25 cellular contexts compared by ENCODE assay signal in the genomic region with DNA sequence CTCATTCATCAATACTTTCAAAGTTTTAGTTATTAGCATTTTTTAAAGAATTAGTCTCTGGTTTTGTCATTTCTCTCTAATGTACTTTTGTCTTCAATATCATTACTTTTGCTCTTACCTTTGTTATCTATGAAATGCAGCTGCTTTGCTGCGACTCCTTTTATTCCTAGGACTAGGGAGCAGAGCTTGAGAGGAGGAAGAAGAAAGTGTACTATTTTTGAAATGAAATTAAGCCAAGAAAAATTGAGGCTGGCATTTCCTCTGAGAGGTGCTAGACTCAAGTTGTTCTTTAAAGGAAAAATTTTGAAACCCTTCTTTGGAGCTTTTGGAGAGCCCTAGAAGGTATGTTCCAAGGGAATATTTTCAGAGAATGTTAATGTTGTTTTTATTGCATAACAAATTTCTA. TPM values are rescaled to one million over a fixed set of nuclear protein-coding genes. Genes with fewer than 3 reads are reported as not detected.
DNase-seq lines count a peak whose midpoint lies in the region; ATAC-seq, FAIRE-seq and TF ChIP-seq lines count a peak whose summit lies in the region.
"Had no signal": no experiment of that assay in that cellular context is flagged by ENCODE, and none has a peak within 500 bp of the region (broad histone marks: within the 10 kb centered on the region; RNA-seq: fewer than 3 reads in every experiment).

No MANE protein-coding gene starts in this region.

- no peaks in the 10 kb centered on the region for H3K27me3 ChIP-seq in K562 (ENCODE audit: control insufficient read depth in 2 of 2, insufficient read depth in 2 of 2, low read length in 2 of 2)
- H3K27me3 ChIP-seq in left lung, result no peaks in the 10 kb centered on the region
- H3K27me3 ChIP-seq in thoracic aorta (replicated peaks; ENCODE audit: insufficient read depth), result no peaks in the 10 kb centered on the region
- H3K27me3 ChIP-seq: BLaER1, Peyer's patch had no signal

- no peak overlapping the region for H3K27ac ChIP-seq in K562 (ENCODE audit: extremely low read depth, low read depth, low read length)
- no peak overlapping the region for H3K27ac ChIP-seq in left lung
- peak overlapping the region; percentile 87 to 90 for H3K27ac ChIP-seq in thoracic aorta
- H3K27ac ChIP-seq: BLaER1, Peyer's patch had no signal

- H3K4me1 ChIP-seq in K562 (replicated peaks in 1 of 2; ENCODE audit: control insufficient read depth in 2 of 2, insufficient read depth in 2 of 2, low read length in 2 of 2), result peaks cover 0 to 2% of the 10 kb centered on the region in 2 experiments; a peak in 1 of 5 replicates
- H3K4me1 ChIP-seq in left lung, result no peaks in the 10 kb centered on the region
- peaks cover 32 to 62% of the 10 kb centered on the region in 2 donors for H3K4me1 ChIP-seq in thoracic aorta (ENCODE audit: control insufficient read depth in 1 of 2, low read depth in 2 of 2)
- H3K4me1 ChIP-seq: BLaER1, Peyer's patch had no signal

- H3K9ac ChIP-seq in K562 (ENCODE audit: insufficient read depth in 1 of 2, low read depth in 2 of 2, low read length in 2 of 2), result no peak overlapping the region
- H3K9ac ChIP-seq: BLaER1 had no signal

- TF ChIP-seq POLR2A in K562 (conservative IDR thresholded peaks at IDR 0.05), result no peak

- DNase-seq in OCI-M1 (lab: John Stamatoyannopoulos, UW), result peak; percentile 78
- peak in 3 of 4 experiments; percentile 34 to 65 (median 47) for DNase-seq in K562 (ENCODE audit: extremely low read depth in 1 of 4, low spot score in 3 of 4)
- DNase-seq in left lung, result no peak
- DNase-seq in thoracic aorta (ENCODE audit: low spot score), result no peak
- DNase-seq in nucleus accumbens (lab: John Stamatoyannopoulos, UW), result no peak
- DNase-seq in NCI-H345 (lab: John Stamatoyannopoulos, UW), result no peak
- DNase-seq: CD4-positive, CD25-positive, alpha-beta regulatory T cell; DMS153; DND-41; HCEC 1CT; Kasumi-1; MV-4-11; NCI-H1105 treated with DMSO at 0.1 percent for 48 hours; NCI-H2029; NCI-H2227 treated with DMSO at 0.1 percent for 48 hours; NCI-H510A; NCI-H69; Peyer's patch; SHP77 treated with DMSO at 0.1 percent for 48 hours had no signal

- CTCF ChIA-PET in K562 (lab: Yijun Ruan, JAX; ENCODE audit: low intra/inter-chr PET ratio), result no interaction called here

- intact Hi-C loops in K562 (cut with micrococcal nuclease) (no loop called here), left lung (cut with DNase I) (no loop called here)

- H4K20me1 ChIP-seq in K562 (replicated peaks; ENCODE audit: control insufficient read depth, insufficient read depth, low read length), result no peaks in the 10 kb centered on the region
- H4K20me1 ChIP-seq: BLaER1 had no signal

- no peaks in the 10 kb centered on the region for H3K9me1 ChIP-seq in K562 (ENCODE audit: control insufficient read depth, insufficient read depth, low read length)

- no peak overlapping the region for H3K4me2 ChIP-seq in K562 (ENCODE audit: insufficient read depth, low read length)
- H3K4me2 ChIP-seq: BLaER1 had no signal

- FAIRE-seq in K562 (lab: Jason Lieb, UNC), result peak; percentile 26
- FAIRE-seq: GM19239, H1 had no signal

- H3K36me3 ChIP-seq in K562 (ENCODE audit: control insufficient read depth, insufficient read depth, low read length) (no peaks in the 10 kb centered on the region), left lung (no peaks in the 10 kb centered on the region), thoracic aorta (no peaks in the 10 kb centered on the region)
- H3K36me3 ChIP-seq: BLaER1, Peyer's patch had no signal

- peak; percentile 22; the same call in 1 of the 2 replicates for TF ChIP-seq EP300 in K562 (IDR thresholded peaks at IDR 0.05; ENCODE audit: low read length)

- TF ChIP-seq CTCF in K562 (IDR thresholded peaks at IDR 0.05 in 2 of 3, conservative IDR thresholded peaks at IDR 0.05 in 1 of 3; ENCODE audit: insufficient read depth in 2 of 3, low read depth in 1 of 3, low read length in 3 of 3) (no peak; a peak in 1 of 6 replicates), left lung (IDR thresholded peaks at IDR 0.05) (no peak), thoracic aorta (IDR thresholded peaks at IDR 0.05) (no peak)

- peak; percentile 75 for ATAC-seq in K562
- ATAC-seq in left lung, result peak; percentile 83
- ATAC-seq in thoracic aorta (ENCODE audit: insufficient number of reproducible peaks, low FRiP score, low read depth), result peak; percentile 66
- no peak for ATAC-seq in HG03159 (IDR thresholded peaks at IDR 0.05; ENCODE audit: unreplicated experiment)
- no peak for ATAC-seq in esophagus mucosa

- POLR2A ChIA-PET in K562 (lab: Yijun Ruan, JAX), result no interaction called here

- H3K79me2 ChIP-seq in K562 (ENCODE audit: control insufficient read depth, insufficient read depth, low read length), result no peaks in the 10 kb centered on the region

- TF ChIP-seq RAD21 in K562 (CRISPR knock-in tag; conservative IDR thresholded peaks at IDR 0.05 in 1 of 2, IDR thresholded peaks at IDR 0.05 in 1 of 2), result no peak

- 0% methylated on average over 1 of the region's 1 CpG for WGBS in K562 (ENCODE audit: insufficient coverage, low coverage, missing lambda C conversion rate)

- peaks cover 9% of the 10 kb centered on the region for H3K9me3 ChIP-seq in K562 (replicated peaks; ENCODE audit: control insufficient read depth, insufficient read depth, low read depth, low read length)
- no peaks in the 10 kb centered on the region for H3K9me3 ChIP-seq in left lung
- no peaks in the 10 kb centered on the region for H3K9me3 ChIP-seq in thoracic aorta
- H3K9me3 ChIP-seq: BLaER1, Peyer's patch had no signal

- peak overlapping the region; percentile 24; the same call in 1 of the 2 replicates for H2AFZ ChIP-seq in K562 (ENCODE audit: low read depth, low read length)

- no TSS peak for BruUV-seq in K562 (replicated peaks; lab: Mats Ljungman, UMichigan)

- in situ Hi-C loops in K562 (cut with MboI), result no loop called here

- H3K4me3 ChIP-seq in K562 (no peak overlapping the region), left lung (no peak overlapping the region), thoracic aorta (peak overlapping the region; percentile 36)
- H3K4me3 ChIP-seq: BLaER1, Peyer's patch had no signal

TF ChIP-seq in K562, 482 proteins besides CTCF, POLR2A, EP300 and RAD21 (continues in another document):
- TF ChIP-seq SMARCA4 (IDR thresholded peaks at IDR 0.05) (peak; percentile 71), FOXM1 (IDR thresholded peaks at IDR 0.05; ENCODE audit: low read depth) (peak; percentile 35; the same call in 1 of the 2 replicates), FOXM1 (CRISPR knock-in tag; IDR thresholded peaks at IDR 0.05; ENCODE audit: low read depth) (no peak), TEAD4 (IDR thresholded peaks at IDR 0.05; ENCODE audit: low read length) (peak; percentile 65), TEAD4 (CRISPR knock-in tag; IDR thresholded peaks at IDR 0.05; ENCODE audit: borderline replicate concordance) (no peak), CCNT2 (IDR thresholded peaks at IDR 0.05; ENCODE audit: borderline replicate concordance, extremely low read depth, insufficient read length, low read depth, low read length) (peak; percentile 13), NBN (IDR thresholded peaks at IDR 0.05; ENCODE audit: low read depth) (0 out of 2 replicates have a peak, but pooled peaks have one; percentile 54), ZNF444 (CRISPR knock-in tag; IDR thresholded peaks at IDR 0.05) (no peak), STAG1 (CRISPR knock-in tag; IDR thresholded peaks at IDR 0.05; ENCODE audit: borderline replicate concordance) (no peak), TRIM28 (IDR thresholded peaks at IDR 0.05) (0 out of 2 replicates have a peak, but pooled peaks have one; percentile 49), SMARCE1 (IDR thresholded peaks at IDR 0.05) (peak; percentile 46), PML (IDR thresholded peaks at IDR 0.05; ENCODE audit: low read length) (no peak)
- TF ChIP-seq, protein P1, sequence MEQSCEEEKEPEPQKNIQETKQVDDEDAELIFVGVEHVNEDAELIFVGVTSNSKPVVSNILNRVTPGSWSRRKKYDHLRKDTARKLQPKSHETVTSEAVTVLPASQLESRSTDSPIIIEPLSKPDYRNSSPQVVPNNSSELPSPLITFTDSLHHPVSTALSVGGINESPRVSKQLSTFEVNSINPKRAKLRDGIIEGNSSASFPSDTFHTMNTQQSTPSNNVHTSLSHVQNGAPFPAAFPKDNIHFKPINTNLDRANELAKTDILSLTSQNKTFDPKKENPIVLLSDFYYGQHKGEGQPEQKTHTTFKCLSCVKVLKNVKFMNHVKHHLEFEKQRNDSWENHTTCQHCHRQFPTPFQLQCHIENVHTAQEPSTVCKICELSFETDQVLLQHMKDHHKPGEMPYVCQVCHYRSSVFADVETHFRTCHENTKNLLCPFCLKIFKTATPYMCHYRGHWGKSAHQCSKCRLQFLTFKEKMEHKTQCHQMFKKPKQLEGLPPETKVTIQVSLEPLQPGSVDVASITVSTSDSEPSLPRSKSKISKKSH (CRISPR knock-in tag; IDR thresholded peaks at IDR 0.05), result no peak

RNA-seq across cellular contexts. Expression of a gene that starts 48.3 kb away (rescaled TPM):
- 18.1 and 18.7 TPM in 2 replicates for total RNA-seq in K562 (2011; cell fraction: chromatin; rRNA removed; ENCODE audit: low replicate concordance)
- 15.3 and 20.5 TPM in 2 replicates for total RNA-seq in K562 (2011; cell fraction: nucleolus; rRNA removed)
- 27.9 and 37.3 TPM in 2 replicates for total RNA-seq in K562 (2011; cell fraction: nucleoplasm; rRNA removed)
- total RNA-seq in K562 (2014; rRNA removed), result 7.8 and 8.6 TPM in 2 replicates
- 12.0 and 15.3 TPM in 2 replicates for total RNA-seq in K562 (2014; rRNA removed; fragmentation: Illumina TruSeq; extraction: Trizol)
- 11.8 and 12.6 TPM in 2 replicates for total RNA-seq in K562 (2015; rRNA removed; fragmentation: Illumina TruSeq; extraction: Trizol)
- total RNA-seq in K562 (2021), result 7.4 and 8.7 TPM in 2 replicates
- polyA plus RNA-seq in K562 (2011; rRNA removed), result 30.7 and 38.9 TPM in 2 replicates
- polyA plus RNA-seq in K562 (2011; cell fraction: cytosol; rRNA removed), result 16.6 and 27.0 TPM in 2 replicates
- 8.4 and 14.0 TPM in 2 replicates for polyA plus RNA-seq in K562 (2011; cell fraction: nucleus; rRNA removed)
- 7.1 and 10.8 TPM in 2 replicates for polyA plus RNA-seq in K562 (2012)
- 10.9 and 12.1 TPM in 2 replicates for polyA plus RNA-seq in K562 (2014; fragmentation: Illumina TruSeq; extraction: Trizol)
- 1 to 10 TPM; 5.9 to 6.8 TPM for polyA plus RNA-seq in K562 (2014; fragmentation: Nextera tagmentation; extraction: Ambion mirVana)
- polyA plus RNA-seq in K562 (2014; rRNA removed), result 8.0 and 9.3 TPM in 2 replicates
- polyA minus RNA-seq in K562 (2011; rRNA and poly(A)+ RNA removed), result 26.8 and 27.7 TPM in 2 replicates
- polyA minus RNA-seq in K562 (2011; cell fraction: cytosol; rRNA and poly(A)+ RNA removed), result 5.2 and 13.0 TPM in 2 replicates
- 4.0 and 5.1 TPM in 2 replicates for polyA minus RNA-seq in K562 (2011; cell fraction: nucleus; rRNA and poly(A)+ RNA removed)
- total RNA-seq in left lung, result 1 to 10 TPM in 1 of 2 donors, under 1 TPM in 1; 0.76 to 1.2 TPM
- total RNA-seq in thoracic aorta, result 100 to 1,000 TPM in 1 of 2 donors, 10 to 100 TPM in 1; 67.5 to 104 TPM
- 1.0 TPM for total RNA-seq in esophagus mucosa
- total RNA-seq: CD4-positive, CD25-positive, alpha-beta regulatory T cell; OCI-LY7 had no signal
- polyA plus RNA-seq: CD4-positive, CD25-positive, alpha-beta regulatory T cell had no signal

Comparison
In these comparisons a context has a peak if more than half of its experiments do, and no peak if none do; other contexts are left out.
1. DNase-seq: peak in OCI-M1 (single experiment) and K562 (3 of 4); none in left lung (0 of 2), thoracic aorta (single experiment), nucleus accumbens (0 of 56) and NCI-H345 (single experiment).
2. ATAC-seq: peak in K562 (single experiment), left lung (single experiment) and thoracic aorta (single experiment); none in HG03159 (single experiment) and esophagus mucosa (single experiment).
3. H3K27ac ChIP-seq: peak in thoracic aorta (2 of 2); none in K562 (single experiment) and left lung (0 of 2).